Comparison of ENCODE assay signal across 19 cellular contexts in the genomic region with DNA sequence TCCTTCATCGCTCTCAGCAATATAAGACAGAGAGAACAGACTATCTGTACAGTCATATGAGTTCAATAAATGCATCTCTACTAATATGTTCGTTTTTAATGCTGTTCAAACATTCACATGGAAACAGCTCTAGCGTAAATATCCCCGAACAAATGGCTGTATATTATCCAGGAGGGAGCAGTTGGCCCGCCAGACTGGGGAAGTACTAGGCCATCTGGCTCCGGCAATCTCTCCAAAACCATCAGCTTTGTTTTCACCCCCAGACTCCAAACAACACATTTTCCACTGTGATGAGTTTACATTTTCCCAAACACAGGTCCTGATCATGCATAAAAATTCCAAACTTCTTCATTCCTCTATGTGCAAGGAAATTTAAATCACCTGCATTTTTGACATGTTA. TPM values are rescaled to one million over a fixed set of nuclear protein-coding genes. Genes with fewer than 3 reads are reported as not detected.
A peak's percentile ranks its signal among the peaks of the same experiment; 100 is the strongest.
DNase-seq lines count a peak whose midpoint lies in the region; ATAC-seq and TF ChIP-seq lines count a peak whose summit lies in the region.
"Had no signal": no experiment of that assay in that cellular context is flagged by ENCODE, and none has a peak within 500 bp of the region (broad histone marks: within the 10 kb centered on the region; RNA-seq: fewer than 3 reads in every experiment).

No MANE protein-coding gene starts in this region.

- no TSS peak for BruUV-seq in mammary epithelial cell (replicated peaks; lab: Mats Ljungman, UMichigan)

- H3K79me2 ChIP-seq in mammary epithelial cell (ENCODE audit: insufficient read depth, low read length) (no peaks in the 10 kb centered on the region), fibroblast of lung (ENCODE audit: control insufficient read depth, insufficient read depth, low read length) (peaks cover 29% of the 10 kb centered on the region)

- H4K20me1 ChIP-seq in mammary epithelial cell (ENCODE audit: insufficient read depth, low read length): no peaks in the 10 kb centered on the region
- H4K20me1 ChIP-seq in fibroblast of lung (ENCODE audit: control insufficient read depth, extremely low read depth, insufficient read depth, low read length): no peaks in the 10 kb centered on the region

- TF ChIP-seq CTCF in breast epithelium (IDR thresholded peaks at IDR 0.05): no peak
- TF ChIP-seq CTCF in mammary epithelial cell (conservative IDR thresholded peaks at IDR 0.05 in 1 of 2, IDR thresholded peaks at IDR 0.05 in 1 of 2; ENCODE audit: extremely low read depth in 1 of 2, insufficient read depth in 1 of 2, low read depth in 1 of 2, low read length in 2 of 2): no peak
- no peak for TF ChIP-seq CTCF in fibroblast of lung (conservative IDR thresholded peaks at IDR 0.05 in 1 of 2, IDR thresholded peaks at IDR 0.05 in 1 of 2; ENCODE audit: low read depth in 1 of 2, low read length in 2 of 2)
- no peak for TF ChIP-seq CTCF in vagina (IDR thresholded peaks at IDR 0.05)

- in situ Hi-C loops in mammary epithelial cell (cut with MboI; ENCODE audit: low sequenced_read_pairs in 2 of 2): no loop called here

- TF ChIP-seq POLR2A in breast epithelium (IDR thresholded peaks at IDR 0.05) (no peak), vagina (IDR thresholded peaks at IDR 0.05) (no peak), GM18505 (IDR thresholded peaks at IDR 0.05; ENCODE audit: borderline replicate concordance, extremely low read depth, insufficient read depth, insufficient read length) (no peak)

- CTCF ChIA-PET in mammary epithelial cell (lab: Charles Lee; ENCODE audit: low non-redundant PET): no interaction called here

- no peak for DNase-seq in breast epithelium (ENCODE audit: low spot score in 2 of 2)
- DNase-seq in mammary epithelial cell: no peak
- DNase-seq in NCI-H82 (lab: John Stamatoyannopoulos, UW): peak; percentile 87
- no peak for DNase-seq in fibroblast of lung (ENCODE audit: low read depth in 2 of 2)
- no peak for DNase-seq in vagina (ENCODE audit: extremely low spot score in 2 of 2)
- no peak for DNase-seq in HCEC 1CT
- DNase-seq: activated CD4-positive, alpha-beta memory T cell treated with anti-CD3 and anti-CD28 coated beads for 36 hours; activated T-cell treated with anti-CD3 and anti-CD28 coated beads, Interleukin-2, amount 50 U/mL, for 24 hours; CD4-positive, CD25-positive, alpha-beta regulatory T cell; effector memory CD4-positive, alpha-beta T cell; EL; NCI-H146; spleen; upper lobe of left lung had no signal

- H3K27ac ChIP-seq in breast epithelium: peak overlapping the region in 1 of 2 donors; percentile 54
- H3K27ac ChIP-seq in mammary epithelial cell (ENCODE audit: insufficient read depth, low read depth, low read length): no peak overlapping the region
- H3K27ac ChIP-seq in fibroblast of lung (ENCODE audit: insufficient read depth, low read length): no peak overlapping the region
- peak overlapping the region; percentile 45 for H3K27ac ChIP-seq in vagina
- H3K27ac ChIP-seq: cardiac muscle cell, spleen, upper lobe of left lung had no signal

- H3K9ac ChIP-seq in mammary epithelial cell (ENCODE audit: insufficient read depth, low read length) (no peak overlapping the region), fibroblast of lung (ENCODE audit: insufficient read depth, low read length) (no peak overlapping the region)

- H2AFZ ChIP-seq in mammary epithelial cell (ENCODE audit: low read depth, low read length): no peak overlapping the region
- no peak overlapping the region for H2AFZ ChIP-seq in fibroblast of lung (ENCODE audit: low read length)

- ATAC-seq in GM19035 (IDR thresholded peaks at IDR 0.05; ENCODE audit: unreplicated experiment) (no peak), GM18505 (IDR thresholded peaks at IDR 0.05; ENCODE audit: unreplicated experiment) (no peak)
- ATAC-seq: activated naive CD4-positive, alpha-beta T cell treated with anti-CD3 and anti-CD28 coated beads, Interleukin-2, amount 50 U/mL, for 72 hours had no signal

- H3K4me2 ChIP-seq in mammary epithelial cell (ENCODE audit: insufficient read depth, low read depth, low read length): no peak overlapping the region
- H3K4me2 ChIP-seq in fibroblast of lung (ENCODE audit: extremely low read depth, insufficient read depth, low read length): peak overlapping the region; percentile 19

- intact Hi-C loops in breast epithelium (cut with DNase I; ENCODE audit: low total_unique reads) (no loop called here), mammary epithelial cell (cut with micrococcal nuclease) (no loop called here), vagina (cut with DNase I) (loop anchor here (10.0 kb wide), 1 partner anchor 116 kb away; no protein-coding TSS in a partner anchor)

- no peaks in the 10 kb centered on the region for H3K36me3 ChIP-seq in breast epithelium
- H3K36me3 ChIP-seq in mammary epithelial cell (ENCODE audit: insufficient read depth, low read length): no peaks in the 10 kb centered on the region
- no peaks in the 10 kb centered on the region for H3K36me3 ChIP-seq in fibroblast of lung (ENCODE audit: control insufficient read depth, insufficient read depth, low read length)
- no peaks in the 10 kb centered on the region for H3K36me3 ChIP-seq in vagina
- H3K36me3 ChIP-seq: cardiac muscle cell, upper lobe of left lung had no signal

- 72% methylated on average over 6 of the region's 6 CpGs for WGBS in mammary epithelial cell (ENCODE audit: low coverage, missing lambda C conversion rate)

- peak overlapping the region in 2 of 3 donors; percentile 7 to 19 for H3K4me3 ChIP-seq in breast epithelium
- H3K4me3 ChIP-seq in mammary epithelial cell (replicated peaks in 1 of 3; ENCODE audit: insufficient read depth in 1 of 3, low read depth in 2 of 3, low read length in 3 of 3): no peak overlapping the region
- no peak overlapping the region for H3K4me3 ChIP-seq in fibroblast of lung (replicated peaks in 1 of 4; ENCODE audit: control extremely low read depth in 1 of 4, insufficient read depth in 1 of 4, low read depth in 3 of 4, low read length in 4 of 4)
- H3K4me3 ChIP-seq in vagina: no peak overlapping the region
- H3K4me3 ChIP-seq: cardiac muscle cell, spleen, upper lobe of left lung had no signal

- H3K27me3 ChIP-seq in breast epithelium: no peaks in the 10 kb centered on the region
- peaks cover 10% of the 10 kb centered on the region for H3K27me3 ChIP-seq in mammary epithelial cell (ENCODE audit: insufficient read depth, low read length)
- H3K27me3 ChIP-seq in fibroblast of lung (ENCODE audit: control insufficient read depth, insufficient read depth, low read length): no peaks in the 10 kb centered on the region
- no peaks in the 10 kb centered on the region for H3K27me3 ChIP-seq in vagina

- dilution Hi-C loops in mammary epithelial cell (cut with HindIII; ENCODE audit: low sequenced_read_pairs): no loop called here

- H3K4me1 ChIP-seq in breast epithelium (no peaks in the 10 kb centered on the region), mammary epithelial cell (ENCODE audit: insufficient read depth, low read length) (no peaks in the 10 kb centered on the region), fibroblast of lung (ENCODE audit: control insufficient read depth, extremely low read depth, insufficient read depth, low read length) (peaks cover 2% of the 10 kb centered on the region), vagina (peaks cover 14% of the 10 kb centered on the region)

- H3K9me3 ChIP-seq in breast epithelium (no peaks in the 10 kb centered on the region), mammary epithelial cell (replicated peaks; ENCODE audit: insufficient read depth, low read length) (no peaks in the 10 kb centered on the region), fibroblast of lung (ENCODE audit: control insufficient read depth, insufficient read depth, low read depth, low read length) (no peaks in the 10 kb centered on the region), vagina (no peaks in the 10 kb centered on the region)
- H3K9me3 ChIP-seq: spleen, upper lobe of left lung had no signal

RNA-seq across cellular contexts. Expression of gene EBF1, which starts 8.7 kb away (rescaled TPM):
- total RNA-seq in breast epithelium (10 to 100 TPM; 15.2 to 89.0 (median 40.3) TPM), mammary epithelial cell (under 1 TPM in 1 of 2 donors, not detected in 1; under 0.01 TPM), fibroblast of lung (0.99 and 2.1 TPM in 2 replicates), vagina (36.6 TPM)
- polyA plus RNA-seq in mammary epithelial cell (not detected), fibroblast of lung (2.6 and 18.3 TPM in 2 replicates)
- polyA minus RNA-seq in mammary epithelial cell (not detected), fibroblast of lung (ENCODE audit: low replicate concordance) (13.0 and 97.7 TPM in 2 replicates)
- polyA plus RNA-seq in fibroblast of lung (2012): 1.9 and 19.2 TPM in 2 replicates
- total RNA-seq: activated CD4-positive, alpha-beta memory T cell treated with anti-CD3 and anti-CD28 coated beads for 36 hours; RPMI7951 had no signal
- polyA plus RNA-seq: cardiac muscle cell had no signal

Comparison
In these comparisons a context has a peak if more than half of its experiments do, and no peak if none do; other contexts are left out.
1. H3K4me3 ChIP-seq: peak in breast epithelium (2 of 3); none in mammary epithelial cell (0 of 3), fibroblast of lung (0 of 4) and vagina (0 of 2).